In genomic region chr5:33824516-33825195, GRCh38 we compare ENCODE assay signal across 11 cellular contexts.
DNase-seq lines count a peak whose midpoint lies in the region; ATAC-seq, FAIRE-seq and TF ChIP-seq lines count a peak whose summit lies in the region.
"Had no signal": no experiment of that assay in that cellular context is flagged by ENCODE, and none has a peak within 500 bp of the region (broad histone marks: within the 10 kb centered on the region; RNA-seq: fewer than 3 reads in every experiment).

No MANE protein-coding gene starts in this region.

- peak overlapping the region; percentile 63 for H2BK5ac ChIP-seq in IMR-90 (ENCODE audit: low read depth, low read length, poor library complexity, severe bottlenecking)

- H2BK15ac ChIP-seq in IMR-90 (ENCODE audit: low read depth, low read length): peak overlapping the region; percentile 95; the same call in 1 of the 3 replicates

- no peaks in the 10 kb centered on the region; the same call in none of the 2 replicates for H3K9me1 ChIP-seq in IMR-90 (ENCODE audit: insufficient read depth, low read length)

- intact Hi-C loops in IMR-90 (cut with micrococcal nuclease): no loop called here
- intact Hi-C loops in activated T-helper 1 cell treated with anti-CD3 and anti-CD28 coated beads, Interleukin-12 subunit alpha, Interleukin-12 subunit beta, Interleukin-2, Interleukin-4 antibody, amounts not matched to agents 30 ng/mL and 10 ng/mL and 1 ng/mL, durations not matched to agents 14 hours and 24 hours and 36 hours (cut with micrococcal nuclease): loop anchor here (10.0 kb wide), 1 partner anchor 110 kb away; the partner anchor contains the start of gene RXFP3

- H4K91ac ChIP-seq in IMR-90 (ENCODE audit: insufficient read depth, low read depth, low read length): peak overlapping the region; percentile 4; the same call in 1 of the 2 replicates

- DNase-seq in BJ (ENCODE audit: low read depth): peak; percentile 79
- peak; percentile 81 for DNase-seq in IMR-90
- peak; percentile 53 for DNase-seq in globus pallidus (ENCODE audit: low spot score)
- DNase-seq in activated CD8-positive, alpha-beta memory T cell treated with anti-CD3 and anti-CD28 coated beads for 24 hours: no peak
- DNase-seq in small intestine: no peak
- DNase-seq in activated T-helper 1 cell treated with anti-CD3 and anti-CD28 coated beads, Interleukin-12 subunit alpha, Interleukin-12 subunit beta, Interleukin-2, Interleukin-4 antibody, amounts not matched to agents 30 ng/mL and 10 ng/mL and 1 ng/mL, durations not matched to agents 14 hours and 24 hours and 36 hours (ENCODE audit: low spot score): no peak
- DNase-seq: COR-L47, pancreas, stomach had no signal

- peak overlapping the region; percentile 66; the same call in 1 of the 2 replicates for H2BK20ac ChIP-seq in IMR-90 (ENCODE audit: low read depth, low read length)

- H3K9me3 ChIP-seq in IMR-90 (ENCODE audit: control insufficient read depth, insufficient read depth, low read length) (peaks cover under 1% of the 10 kb centered on the region; the same call in 1 of the 2 replicates), small intestine (ENCODE audit: control insufficient read depth, low read depth) (no peaks in the 10 kb centered on the region)
- H3K9me3 ChIP-seq: pancreas had no signal

- no TSS peak for BruUV-seq in IMR-90 (replicated peaks; lab: Mats Ljungman, UMichigan)

- H3K9me3 Mint-ChIP-seq in activated T-helper 1 cell treated with anti-CD3 and anti-CD28 coated beads, Interleukin-12 subunit alpha, Interleukin-12 subunit beta, Interleukin-2, Interleukin-4 antibody, amounts not matched to agents 30 ng/mL and 10 ng/mL and 1 ng/mL, durations not matched to agents 14 hours and 24 hours and 36 hours: no peaks in the 10 kb centered on the region

- H3K9ac ChIP-seq in IMR-90 (ENCODE audit: low read depth, low read length): peak overlapping the region; percentile 3; the same call in 1 of the 2 replicates

- no peak for TF ChIP-seq CTCF in BJ (IDR thresholded peaks at IDR 0.05; ENCODE audit: insufficient read depth, low read depth, low read length)
- TF ChIP-seq CTCF in IMR-90 (conservative IDR thresholded peaks at IDR 0.05; ENCODE audit: low read depth, low read length): no peak

- H3K56ac ChIP-seq in IMR-90 (ENCODE audit: extremely low read depth, insufficient read depth, low read length): no peak overlapping the region

- in situ Hi-C loops in IMR-90 (cut with MboI; ENCODE audit: low sequenced_read_pairs): no loop called here

- peak; percentile 87 for ATAC-seq in GM21526 (IDR thresholded peaks at IDR 0.05; ENCODE audit: low FRiP score, unreplicated experiment)
- peak; percentile 98 for ATAC-seq in IMR-90 (ENCODE audit: low read depth)
- no peak for ATAC-seq in GM18873 (IDR thresholded peaks at IDR 0.05; ENCODE audit: low FRiP score, unreplicated experiment)

- peak overlapping the region; percentile 37 for H3K18ac ChIP-seq in IMR-90 (ENCODE audit: low read depth, low read length)

- H4K20me1 ChIP-seq in IMR-90 (ENCODE audit: insufficient read depth, low read length): peaks cover 5% of the 10 kb centered on the region; the same call in 1 of the 2 replicates

- peak overlapping the region; percentile 41; the same call in 1 of the 2 replicates for H3K27ac ChIP-seq in IMR-90 (ENCODE audit: insufficient read depth, low read length)
- no peak overlapping the region for H3K27ac ChIP-seq in small intestine (ENCODE audit: low read depth in 1 of 2, low read length in 1 of 2)
- H3K27ac ChIP-seq: pancreas, stomach had no signal

- peaks cover 2% of the 10 kb centered on the region for H3K27me3 Mint-ChIP-seq in activated T-helper 1 cell treated with anti-CD3 and anti-CD28 coated beads, Interleukin-12 subunit alpha, Interleukin-12 subunit beta, Interleukin-2, Interleukin-4 antibody, amounts not matched to agents 30 ng/mL and 10 ng/mL and 1 ng/mL, durations not matched to agents 14 hours and 24 hours and 36 hours (ENCODE audit: insufficient read depth)

- WGBS in IMR-90 (ENCODE audit: extremely low coverage in 2 of 2, insufficient read length in 1 of 2), 2 experiments: 0% methylated on average over 1 of the region's 4 CpGs; no CpG with 5 or more reads in 1 of the 2 experiments
- 53 to 77% (median 59%) methylated on average over 4 of the region's 4 CpGs for WGBS in small intestine, 3 donors

- H3K4me2 ChIP-seq in IMR-90 (ENCODE audit: low read depth, low read length): peak overlapping the region; percentile 51; the same call in 1 of the 2 replicates

- H3K79me1 ChIP-seq in IMR-90 (ENCODE audit: low read depth in 1 of 2, low read length in 2 of 2): peaks cover 9 to 29% of the 10 kb centered on the region in 2 experiments; a peak in 3 of 4 replicates

- peak overlapping the region; percentile 54 for H4K5ac ChIP-seq in IMR-90 (ENCODE audit: low read depth, low read length)

- H3K4me3 Mint-ChIP-seq in activated T-helper 1 cell treated with anti-CD3 and anti-CD28 coated beads, Interleukin-12 subunit alpha, Interleukin-12 subunit beta, Interleukin-2, Interleukin-4 antibody, amounts not matched to agents 30 ng/mL and 10 ng/mL and 1 ng/mL, durations not matched to agents 14 hours and 24 hours and 36 hours: no peak overlapping the region

- peak overlapping the region; percentile 33 for H2AFZ ChIP-seq in IMR-90 (replicated peaks; ENCODE audit: low read length, poor library complexity)

- peak overlapping the region; percentile 63 for H2BK120ac ChIP-seq in IMR-90 (ENCODE audit: low read depth, low read length)

- dilution Hi-C loops in IMR-90 (cut with HindIII; ENCODE audit: low sequenced_read_pairs, unreplicated experiment): no loop called here

- H3K27me3 ChIP-seq in BJ (ENCODE audit: control insufficient read depth, insufficient read depth, low read length) (no peaks in the 10 kb centered on the region), IMR-90 (ENCODE audit: control insufficient read depth, insufficient read depth, low read length) (no peaks in the 10 kb centered on the region), small intestine (ENCODE audit: control insufficient read depth in 2 of 2, insufficient read depth in 2 of 2, low read length in 2 of 2) (no peaks in the 10 kb centered on the region)
- H3K27me3 ChIP-seq: pancreas, stomach had no signal

- H2AK9ac ChIP-seq in IMR-90 (replicated peaks; ENCODE audit: low read depth, low read length, poor library complexity): no peak overlapping the region

- FAIRE-seq in small intestine (lab: Jason Lieb, UNC): no peak
- FAIRE-seq: pancreas had no signal

- no peak overlapping the region; the same call in 1 of the 2 replicates for H2AK5ac ChIP-seq in IMR-90 (ENCODE audit: low read depth, low read length)

- peak overlapping the region; percentile 66 for H3K14ac ChIP-seq in IMR-90 (replicated peaks; ENCODE audit: low read depth, low read length)

- TF ChIP-seq POLR2A in IMR-90 (IDR thresholded peaks at IDR 0.05; ENCODE audit: low read depth, low read length): no peak

- peak overlapping the region; percentile 13; the same call in 1 of the 2 replicates for H3K23ac ChIP-seq in IMR-90 (ENCODE audit: low read depth, low read length)

- peaks cover 9% of the 10 kb centered on the region for H3K4me1 ChIP-seq in IMR-90 (ENCODE audit: control insufficient read depth, insufficient read depth, low read length)
- no peaks in the 10 kb centered on the region for H3K4me1 ChIP-seq in small intestine (ENCODE audit: control insufficient read depth in 2 of 2, insufficient read depth in 1 of 2, low read depth in 1 of 2, low read length in 1 of 2)
- H3K4me1 ChIP-seq: pancreas had no signal

- no peaks in the 10 kb centered on the region for H3K4me1 Mint-ChIP-seq in activated T-helper 1 cell treated with anti-CD3 and anti-CD28 coated beads, Interleukin-12 subunit alpha, Interleukin-12 subunit beta, Interleukin-2, Interleukin-4 antibody, amounts not matched to agents 30 ng/mL and 10 ng/mL and 1 ng/mL, durations not matched to agents 14 hours and 24 hours and 36 hours (ENCODE audit: low read depth)

- H3K36me3 Mint-ChIP-seq in activated T-helper 1 cell treated with anti-CD3 and anti-CD28 coated beads, Interleukin-12 subunit alpha, Interleukin-12 subunit beta, Interleukin-2, Interleukin-4 antibody, amounts not matched to agents 30 ng/mL and 10 ng/mL and 1 ng/mL, durations not matched to agents 14 hours and 24 hours and 36 hours (ENCODE audit: low read depth): no peaks in the 10 kb centered on the region

- no peak overlapping the region for H3K4me3 ChIP-seq in BJ (ENCODE audit: low read depth, low read length)
- H3K4me3 ChIP-seq in IMR-90 (ENCODE audit: insufficient read depth, low read depth, low read length): no peak overlapping the region
- no peak overlapping the region for H3K4me3 ChIP-seq in small intestine (ENCODE audit: low read depth in 1 of 2, low read length in 2 of 2)
- H3K4me3 ChIP-seq: pancreas, stomach had no signal

- H4K8ac ChIP-seq in IMR-90 (ENCODE audit: low read depth in 2 of 2, low read length in 2 of 2): peak overlapping the region; percentile 46 to 68; a peak in 2 of 4 replicates

- no peak for TF ChIP-seq RAD21 in IMR-90 (IDR thresholded peaks at IDR 0.05; ENCODE audit: low read length)

- POLR2A ChIA-PET in BJ (lab: Charles Lee) (interaction anchor here (0.7 kb wide), 1 partner anchor 31 kb away, joined by 7 read pairs; no protein-coding TSS in a partner anchor), IMR-90 (lab: Charles Lee; ENCODE audit: unreplicated experiment) (no interaction called here)

- CTCF ChIA-PET in BJ (lab: Yijun Ruan, JAX): interaction anchor here (1.2 kb wide), 1 partner anchor 12 kb away, joined by 4 read pairs; no protein-coding TSS in a partner anchor
- CTCF ChIA-PET in IMR-90 (lab: Yijun Ruan, JAX): interaction anchor here (0.6 kb wide), 1 partner anchor 37 kb away, joined by 3 read pairs; no protein-coding TSS in a partner anchor

- H3K36me3 ChIP-seq in BJ (ENCODE audit: control insufficient read depth, insufficient read depth, low read length): no peaks in the 10 kb centered on the region
- no peaks in the 10 kb centered on the region for H3K36me3 ChIP-seq in IMR-90 (ENCODE audit: control insufficient read depth, insufficient read depth, low read length)
- no peaks in the 10 kb centered on the region for H3K36me3 ChIP-seq in small intestine (ENCODE audit: control insufficient read depth in 2 of 2, insufficient read depth in 2 of 2, low read length in 2 of 2)
- H3K36me3 ChIP-seq: pancreas, stomach had no signal

- peak overlapping the region; percentile 59; the same call in 1 of the 2 replicates for H3K4ac ChIP-seq in IMR-90 (ENCODE audit: low read depth, low read length)

- no peak overlapping the region for H3K27ac Mint-ChIP-seq in activated T-helper 1 cell treated with anti-CD3 and anti-CD28 coated beads, Interleukin-12 subunit alpha, Interleukin-12 subunit beta, Interleukin-2, Interleukin-4 antibody, amounts not matched to agents 30 ng/mL and 10 ng/mL and 1 ng/mL, durations not matched to agents 14 hours and 24 hours and 36 hours

TF ChIP-seq in IMR-90, 13 proteins besides CTCF, POLR2A, EP300 and RAD21 (continues in another document):
- no peak for TF ChIP-seq USF2 (IDR thresholded peaks at IDR 0.05; ENCODE audit: low read depth, low read length)

Comparison
In these comparisons a context has a peak if more than half of its experiments do, and no peak if none do; other contexts are left out.
1. DNase-seq: peak in BJ (single experiment), IMR-90 (single experiment) and globus pallidus (single experiment); none in activated CD8-positive, alpha-beta memory T cell treated with anti-CD3 and anti-CD28 coated beads for 24 hours (single experiment), small intestine (single experiment) and activated T-helper 1 cell treated with anti-CD3 and anti-CD28 coated beads, Interleukin-12 subunit alpha, Interleukin-12 subunit beta, Interleukin-2, Interleukin-4 antibody, amounts not matched to agents 30 ng/mL and 10 ng/mL and 1 ng/mL, durations not matched to agents 14 hours and 24 hours and 36 hours (single experiment).